In genomic region chr3:14810070-14810732, GRCh38 we compare ENCODE assay signal across 10 cellular contexts. TPM values are rescaled to one million over a fixed set of nuclear protein-coding genes. Genes with fewer than 3 reads are reported as not detected.
DNase-seq lines count a peak whose midpoint lies in the region; FAIRE-seq and TF ChIP-seq lines count a peak whose summit lies in the region.
"Had no signal": no experiment of that assay in that cellular context is flagged by ENCODE, and none has a peak within 500 bp of the region (broad histone marks: within the 10 kb centered on the region; RNA-seq: fewer than 3 reads in every experiment).

No MANE protein-coding gene starts in this region.

- no peaks in the 10 kb centered on the region for H3K36me3 Mint-ChIP-seq in activated T-cell treated with anti-CD3 and anti-CD28 coated beads, Interleukin-2, amount 50 U/mL, for 24 hours (ENCODE audit: low read depth)
- H3K36me3 Mint-ChIP-seq in neural crest cell (ENCODE audit: low read depth), result no peaks in the 10 kb centered on the region
- H3K36me3 Mint-ChIP-seq: memory B cell had no signal

- H3K4me1 ChIP-seq in left ventricle myocardium inferior (peaks cover 78% of the 10 kb centered on the region), uterus (no peaks in the 10 kb centered on the region)

- H3K9me3 ChIP-seq in left ventricle myocardium inferior (replicated peaks) (no peaks in the 10 kb centered on the region), uterus (no peaks in the 10 kb centered on the region)

- H3K4me3 ChIP-seq in left ventricle myocardium inferior (peak overlapping the region; percentile 80), uterus (peak overlapping the region; percentile 43 to 73)

- H3K9me3 Mint-ChIP-seq in activated T-cell treated with anti-CD3 and anti-CD28 coated beads, Interleukin-2, amount 50 U/mL, for 24 hours, result no peaks in the 10 kb centered on the region
- no peaks in the 10 kb centered on the region for H3K9me3 Mint-ChIP-seq in neural crest cell
- H3K9me3 Mint-ChIP-seq: memory B cell had no signal

- FAIRE-seq in HTR-8/SVneo (lab: Jason Lieb, UNC), result no peak

- peak overlapping the region; percentile 11 for H3K4me3 Mint-ChIP-seq in activated T-cell treated with anti-CD3 and anti-CD28 coated beads, Interleukin-2, amount 50 U/mL, for 24 hours
- H3K4me3 Mint-ChIP-seq in neural crest cell, result peak overlapping the region; percentile 58
- H3K4me3 Mint-ChIP-seq: memory B cell had no signal

- peaks cover 5% of the 10 kb centered on the region for H3K4me1 Mint-ChIP-seq in activated T-cell treated with anti-CD3 and anti-CD28 coated beads, Interleukin-2, amount 50 U/mL, for 24 hours (ENCODE audit: low read depth)
- peaks cover 4% of the 10 kb centered on the region for H3K4me1 Mint-ChIP-seq in neural crest cell

- H3K27me3 Mint-ChIP-seq in activated T-cell treated with anti-CD3 and anti-CD28 coated beads, Interleukin-2, amount 50 U/mL, for 24 hours, result peaks cover 69% of the 10 kb centered on the region
- peaks cover 91% of the 10 kb centered on the region for H3K27me3 Mint-ChIP-seq in neural crest cell (ENCODE audit: low read depth)

- TF ChIP-seq CTCF in left ventricle myocardium inferior (IDR thresholded peaks at IDR 0.05; ENCODE audit: borderline replicate concordance), result no peak
- TF ChIP-seq CTCF in neural crest cell (conservative IDR thresholded peaks at IDR 0.05), result no peak
- TF ChIP-seq CTCF in uterus (IDR thresholded peaks at IDR 0.05), result no peak

- H3K36me3 ChIP-seq in left ventricle myocardium inferior (no peaks in the 10 kb centered on the region), uterus (no peaks in the 10 kb centered on the region)

- no peak for TF ChIP-seq POLR2A in uterus (IDR thresholded peaks at IDR 0.05)

- peaks cover 74% of the 10 kb centered on the region for H3K27me3 ChIP-seq in left ventricle myocardium inferior (ENCODE audit: low read depth)
- no peaks in the 10 kb centered on the region for H3K27me3 ChIP-seq in uterus

- peak overlapping the region; percentile 94 for H3K27ac ChIP-seq in left ventricle myocardium inferior (replicated peaks)
- peak overlapping the region; percentile 83 to 85 for H3K27ac ChIP-seq in uterus

- H3K27ac Mint-ChIP-seq in activated T-cell treated with anti-CD3 and anti-CD28 coated beads, Interleukin-2, amount 50 U/mL, for 24 hours, result no peak overlapping the region
- H3K27ac Mint-ChIP-seq in neural crest cell (ENCODE audit: unreplicated experiment), result no peak overlapping the region
- H3K27ac Mint-ChIP-seq: memory B cell had no signal

- no peak for DNase-seq in activated T-cell treated with anti-CD3 and anti-CD28 coated beads, Interleukin-2, amount 50 U/mL, for 24 hours
- DNase-seq in activated T-cell treated with anti-CD3 and anti-CD28 coated beads, Interleukin-2, amount 50 U/mL, for 48 hours, result no peak
- peak; percentile 55 for DNase-seq in left ventricle myocardium inferior
- no peak for DNase-seq in neural crest cell (ENCODE audit: low read depth, low spot score)
- peak in 1 of 2 donors; percentile 41 for DNase-seq in uterus
- DNase-seq in HTR-8/SVneo (ENCODE audit: insufficient read length, low spot score), result no peak
- no peak for DNase-seq in H4 (ENCODE audit: low spot score)
- DNase-seq in cerebellum (ENCODE audit: low spot score), result no peak
- DNase-seq: NCI-H1048 had no signal

- intact Hi-C loops in left ventricle myocardium inferior (cut with micrococcal nuclease) (no loop called here), uterus (cut with DNase I; ENCODE audit: low total_unique reads) (no loop called here)

RNA-seq across cellular contexts. Expression of gene FGD5, which starts 8.6 kb away (rescaled TPM):
- total RNA-seq in left ventricle myocardium inferior, result 13.9 TPM
- total RNA-seq in neural crest cell, result 0.27 and 0.61 TPM in 2 replicates
- total RNA-seq in uterus, result 10 to 100 TPM in 3 of 4 donors, 1 to 10 TPM in 1; 10.0 to 66.8 (median 19.2) TPM
- total RNA-seq in H4 (2014; rRNA removed; shearing (Covaris generic)), result 0.17 TPM in 1 of 2 replicates, not detected in the other
- 4.7 TPM for total RNA-seq in cerebellum
